14 cellular contexts compared by ENCODE assay signal in the genomic region with DNA sequence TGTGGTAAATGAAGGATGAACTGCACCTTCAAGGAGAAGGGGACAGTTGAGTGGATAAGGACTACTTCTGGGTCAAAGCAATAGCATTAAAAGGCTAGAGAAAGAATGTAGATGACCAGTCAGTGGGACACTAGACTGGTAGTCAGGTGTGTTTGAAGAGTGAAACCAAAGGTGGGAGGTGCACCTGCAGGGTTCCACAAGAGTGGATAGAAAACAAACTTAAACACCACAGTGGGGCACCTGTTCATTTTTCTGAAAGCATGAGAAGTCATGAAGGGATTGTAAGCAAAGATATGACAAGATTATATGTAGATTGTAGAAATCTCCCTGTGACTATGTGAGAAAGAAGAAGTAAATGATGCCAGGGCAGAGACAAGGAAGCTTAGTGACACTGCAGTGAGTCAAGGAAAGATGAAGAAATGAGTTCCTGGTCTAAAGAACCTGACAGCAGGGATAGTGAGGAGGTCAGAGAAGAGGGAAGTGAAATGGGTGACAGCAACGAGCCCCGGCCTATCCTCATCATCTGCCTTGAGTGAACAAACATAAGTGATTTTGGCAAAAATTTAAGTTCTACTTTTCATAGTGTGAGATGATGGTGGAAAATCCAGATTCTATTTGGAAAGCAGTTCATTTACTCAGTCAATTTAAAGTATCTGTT.
DNase-seq lines count a peak whose midpoint lies in the region; ATAC-seq and TF ChIP-seq lines count a peak whose summit lies in the region.
"Had no signal": no experiment of that assay in that cellular context is flagged by ENCODE, and none has a peak within 500 bp of the region (broad histone marks: within the 10 kb centered on the region; RNA-seq: fewer than 3 reads in every experiment).

No MANE protein-coding gene starts in this region.

- no peak overlapping the region for H3K27ac ChIP-seq in foreskin keratinocyte
- H3K27ac ChIP-seq: 22Rv1, suprapubic skin had no signal

- H3K4me1 Mint-ChIP-seq in stimulated activated naive B cell treated with anti-CD40 and anti-IgM and Interleukin-4, amounts not matched to agents 10 μg/mL and 1 μg/mL and 100 μg/mL, for 72 hours, result peaks cover 16 to 34% of the 10 kb centered on the region in 2 donors
- H3K4me1 Mint-ChIP-seq: activated naive CD4-positive, alpha-beta T cell treated with anti-CD3 and anti-CD28 coated beads, Interleukin-2, amount 10 ng/mL, durations not matched to agents 7 days and 5 days had no signal

- H3K27ac Mint-ChIP-seq in stimulated activated naive B cell treated with anti-CD40 and anti-IgM and Interleukin-4, amounts not matched to agents 10 μg/mL and 1 μg/mL and 100 μg/mL, for 72 hours, result no peak overlapping the region
- H3K27ac Mint-ChIP-seq: activated naive CD4-positive, alpha-beta T cell treated with anti-CD3 and anti-CD28 coated beads, Interleukin-2, amount 10 ng/mL, durations not matched to agents 7 days and 5 days had no signal

- TF ChIP-seq CTCF in foreskin keratinocyte (conservative IDR thresholded peaks at IDR 0.05), result no peak

- H3K36me3 Mint-ChIP-seq in stimulated activated naive B cell treated with anti-CD40 and anti-IgM and Interleukin-4, amounts not matched to agents 10 μg/mL and 1 μg/mL and 100 μg/mL, for 72 hours, result peaks cover 3 to 5% of the 10 kb centered on the region in 2 donors
- H3K36me3 Mint-ChIP-seq: activated naive CD4-positive, alpha-beta T cell treated with anti-CD3 and anti-CD28 coated beads, Interleukin-2, amount 10 ng/mL, durations not matched to agents 7 days and 5 days had no signal

- no peaks in the 10 kb centered on the region for H3K27me3 ChIP-seq in foreskin keratinocyte
- H3K27me3 ChIP-seq: suprapubic skin had no signal

- peak; percentile 55 for ATAC-seq in HG02981 (IDR thresholded peaks at IDR 0.05; ENCODE audit: unreplicated experiment)
- peak; percentile 90 to 95 for ATAC-seq in stimulated activated naive B cell treated with anti-CD40 and anti-IgM and Interleukin-4, amounts not matched to agents 10 μg/mL and 1 μg/mL and 100 μg/mL, for 72 hours (replicated peaks)
- no peak for ATAC-seq in GM21367 (IDR thresholded peaks at IDR 0.05; ENCODE audit: unreplicated experiment)
- no peak for ATAC-seq in foreskin keratinocyte
- ATAC-seq: GM12878 had no signal

- H3K27me3 Mint-ChIP-seq in stimulated activated naive B cell treated with anti-CD40 and anti-IgM and Interleukin-4, amounts not matched to agents 10 μg/mL and 1 μg/mL and 100 μg/mL, for 72 hours, result no peaks in the 10 kb centered on the region
- H3K27me3 Mint-ChIP-seq: activated naive CD4-positive, alpha-beta T cell treated with anti-CD3 and anti-CD28 coated beads, Interleukin-2, amount 10 ng/mL, durations not matched to agents 7 days and 5 days had no signal

- H3K4me3 Mint-ChIP-seq in stimulated activated naive B cell treated with anti-CD40 and anti-IgM and Interleukin-4, amounts not matched to agents 10 μg/mL and 1 μg/mL and 100 μg/mL, for 72 hours, result no peak overlapping the region
- H3K4me3 Mint-ChIP-seq: activated naive CD4-positive, alpha-beta T cell treated with anti-CD3 and anti-CD28 coated beads, Interleukin-2, amount 10 ng/mL, durations not matched to agents 7 days and 5 days had no signal

- H3K4me1 ChIP-seq in foreskin keratinocyte, result no peaks in the 10 kb centered on the region
- H3K4me1 ChIP-seq: suprapubic skin had no signal

- peaks cover 0 to 3% of the 10 kb centered on the region in 2 donors for H3K9me3 Mint-ChIP-seq in stimulated activated naive B cell treated with anti-CD40 and anti-IgM and Interleukin-4, amounts not matched to agents 10 μg/mL and 1 μg/mL and 100 μg/mL, for 72 hours
- H3K9me3 Mint-ChIP-seq: activated naive CD4-positive, alpha-beta T cell treated with anti-CD3 and anti-CD28 coated beads, Interleukin-2, amount 10 ng/mL, durations not matched to agents 7 days and 5 days had no signal

- DNase-seq in DMS53 (lab: John Stamatoyannopoulos, UW), result peak; percentile 24
- DNase-seq in DMS53 treated with DMSO at 0.1 percent for 48 hours (lab: John Stamatoyannopoulos, UW; ENCODE audit: unreplicated experiment), result no peak
- peak; percentile 59 for DNase-seq in SKM-1 (lab: John Stamatoyannopoulos, UW; ENCODE audit: unreplicated experiment)
- peak; percentile 18 for DNase-seq in stimulated activated naive B cell treated with anti-CD40 and anti-IgM and Interleukin-4, amounts not matched to agents 10 μg/mL and 1 μg/mL and 100 μg/mL, for 72 hours
- no peak for DNase-seq in OCI-M1 (lab: John Stamatoyannopoulos, UW)
- DNase-seq in foreskin keratinocyte, result no peak
- DNase-seq: activated naive CD4-positive, alpha-beta T cell treated with anti-CD3 and anti-CD28 coated beads, Interleukin-2, amount 10 ng/mL, durations not matched to agents 7 days and 5 days; IMR-90; NK-92 treated with Interleukin-12 subunit alpha and Interleukin-12 subunit beta, amount 100 ng/mL, for 24 hours had no signal

Comparison
In these comparisons a context has a peak if more than half of its experiments do, and no peak if none do; other contexts are left out.
1. DNase-seq: peak in DMS53 (single experiment), SKM-1 (single experiment) and stimulated activated naive B cell treated with anti-CD40 and anti-IgM and Interleukin-4, amounts not matched to agents 10 μg/mL and 1 μg/mL and 100 μg/mL, for 72 hours (single experiment); none in DMS53 treated with DMSO at 0.1 percent for 48 hours (single experiment), OCI-M1 (single experiment) and foreskin keratinocyte (0 of 2).
2. ATAC-seq: peak in HG02981 (single experiment) and stimulated activated naive B cell treated with anti-CD40 and anti-IgM and Interleukin-4, amounts not matched to agents 10 μg/mL and 1 μg/mL and 100 μg/mL, for 72 hours (2 of 2); none in GM21367 (single experiment) and foreskin keratinocyte (single experiment).